25 cellular contexts compared by ENCODE assay signal in genomic region chr1:25517476-25518394, GRCh38. TPM values are rescaled to one million over a fixed set of nuclear protein-coding genes. Genes with fewer than 3 reads are reported as not detected.
DNase-seq lines count a peak whose midpoint lies in the region; ATAC-seq, FAIRE-seq and TF ChIP-seq lines count a peak whose summit lies in the region.
"Had no signal": no experiment of that assay in that cellular context is flagged by ENCODE, and none has a peak within 500 bp of the region (broad histone marks: within the 10 kb centered on the region; RNA-seq: fewer than 3 reads in every experiment).

No MANE protein-coding gene starts in this region.

- no TSS peak for BruUV-seq in PC-3 (replicated peaks; lab: Mats Ljungman, UMichigan)

- ATAC-seq in PC-3 (no peak), foreskin keratinocyte (no peak)
- ATAC-seq in CD8-positive, alpha-beta T cell, result no peak
- ATAC-seq: activated CD8-positive, alpha-beta T cell treated with anti-CD3 and anti-CD28 coated beads, Interleukin-2, amount 10 ng/mL, durations not matched to agents 7 days and 5 days; left ventricle myocardium superior; T-cell had no signal

- H3K9me3 ChIP-seq in H9 (ENCODE audit: control insufficient read depth, low read depth, low read length) (no peaks in the 10 kb centered on the region), H1 (ENCODE audit: insufficient read depth in 2 of 2, low read depth in 1 of 2, low read length in 1 of 2) (no peaks in the 10 kb centered on the region), PC-3 (ENCODE audit: low read length) (no peaks in the 10 kb centered on the region)
- no peaks in the 10 kb centered on the region for H3K9me3 ChIP-seq in CD8-positive, alpha-beta T cell (ENCODE audit: low read length)
- H3K9me3 ChIP-seq: esophagus squamous epithelium, uterus had no signal

- no peak overlapping the region for H2BK120ac ChIP-seq in H9 (ENCODE audit: low read depth, low read length, poor library complexity, severe bottlenecking)
- H2BK120ac ChIP-seq in H1 (replicated peaks; ENCODE audit: low read depth, low read length), result no peak overlapping the region
- H2BK120ac ChIP-seq in mesendoderm (ENCODE audit: low read depth, low read length), result no peak overlapping the region

- no CpG with 5 or more reads among the region's 33 CpGs for WGBS in H9 (ENCODE audit: extremely low coverage, insufficient read length, low lambda C conversion rate)
- WGBS in H1 (ENCODE audit: extremely low coverage in 1 of 2, insufficient coverage in 1 of 2, insufficient read length in 1 of 2, insufficient replicate concordance in 2 of 2, low coverage in 1 of 2, low lambda C conversion rate in 2 of 2, missing lambda C conversion rate in 1 of 2), 2 experiments, result 71% methylated on average over 33 of the region's 33 CpGs; no CpG with 5 or more reads in 1 of the 2 experiments
- no CpG with 5 or more reads among the region's 33 CpGs for WGBS in mesendoderm (ENCODE audit: extremely low coverage, insufficient coverage, low lambda C conversion rate)

- H3K56ac ChIP-seq in H9 (ENCODE audit: insufficient read length, low read depth, low read length) (no peak overlapping the region), H1 (replicated peaks; ENCODE audit: insufficient read length, low read depth, low read length) (no peak overlapping the region), mesendoderm (ENCODE audit: low read length) (peak overlapping the region; percentile 10)

- H3K4me3 ChIP-seq in H1 (ENCODE audit: extremely low read depth in 1 of 4, insufficient read depth in 2 of 4, low read depth in 3 of 4, low read length in 4 of 4) (no peak overlapping the region), mesendoderm (ENCODE audit: low read length) (no peak overlapping the region), PC-3 (ENCODE audit: low read length) (no peak overlapping the region)
- no peak overlapping the region for H3K4me3 ChIP-seq in CD8-positive, alpha-beta T cell (ENCODE audit: low read depth, low read length)
- H3K4me3 ChIP-seq: esophagus squamous epithelium, uterus had no signal

- peak; percentile 50 for TF ChIP-seq CTCF in H9 (conservative IDR thresholded peaks at IDR 0.05)
- peak; percentile 32 to 58 (median 58); a peak in 3 of 4 replicates for TF ChIP-seq CTCF in H1 (IDR thresholded peaks at IDR 0.05; ENCODE audit: control extremely low read depth in 1 of 3, insufficient read depth in 1 of 3, low read depth in 1 of 3, low read length in 3 of 3)
- no peak for TF ChIP-seq CTCF in PC-3 (conservative IDR thresholded peaks at IDR 0.05; ENCODE audit: low read depth, low read length)
- no peak for TF ChIP-seq CTCF in CD8-positive, alpha-beta T cell (IDR thresholded peaks at IDR 0.05)
- no peak for TF ChIP-seq CTCF in foreskin keratinocyte (conservative IDR thresholded peaks at IDR 0.05)

- peak; percentile 19 for FAIRE-seq in H1 (lab: Jason Lieb, UNC)
- FAIRE-seq: astrocyte, D721Med, frontal cortex, islet of Langerhans had no signal

- H3K27me3 Mint-ChIP-seq in H9 (ENCODE audit: low read depth), result peaks cover 4% of the 10 kb centered on the region
- H3K27me3 Mint-ChIP-seq in CD8-positive, alpha-beta T cell (ENCODE audit: low read depth), result no peaks in the 10 kb centered on the region
- H3K27me3 Mint-ChIP-seq: T-cell had no signal

- intact Hi-C loops in PC-3 (cut with micrococcal nuclease), result no loop called here
- intact Hi-C loops in CD8-positive, alpha-beta T cell (cut with DNase I, micrococcal nuclease), result no loop called here

- no peak overlapping the region for H3K4me3 Mint-ChIP-seq in H9
- H3K4me3 Mint-ChIP-seq in CD8-positive, alpha-beta T cell, result no peak overlapping the region
- H3K4me3 Mint-ChIP-seq: activated CD8-positive, alpha-beta T cell treated with anti-CD3 and anti-CD28 coated beads, Interleukin-2, amount 10 ng/mL, durations not matched to agents 7 days and 5 days; T-cell had no signal

- H2AK5ac ChIP-seq in H9 (ENCODE audit: insufficient read length, low read length), result no peak overlapping the region
- H2AK5ac ChIP-seq in H1 (ENCODE audit: low read depth, low read length), result no peak overlapping the region
- no peak overlapping the region for H2AK5ac ChIP-seq in mesendoderm (ENCODE audit: low read length)

- no peak overlapping the region for H3T11ph ChIP-seq in H9 (ENCODE audit: low read length)

- H3K4ac ChIP-seq in H9 (ENCODE audit: low read depth, low read length), result no peak overlapping the region
- H3K4ac ChIP-seq in H1 (replicated peaks; ENCODE audit: insufficient read length, low read depth, low read length), result no peak overlapping the region
- H3K4ac ChIP-seq in mesendoderm (ENCODE audit: low read depth, low read length), result no peak overlapping the region

- no peak for TF ChIP-seq POLR2A in H1 (IDR thresholded peaks at IDR 0.05; ENCODE audit: control extremely low read depth in 1 of 2, low read depth in 2 of 2, low read length in 2 of 2)

- H3K4me1 ChIP-seq in H9 (ENCODE audit: insufficient read depth, low read length) (peaks cover 5% of the 10 kb centered on the region; the same call in 1 of the 2 replicates), H1 (replicated peaks in 1 of 4; ENCODE audit: control insufficient read depth in 3 of 4, insufficient read depth in 4 of 4, low read length in 3 of 4) (peaks cover 4 to 8% (median 4%) of the 10 kb centered on the region in 4 experiments; a peak in 6 of 7 replicates), mesendoderm (ENCODE audit: control insufficient read depth, low read depth, low read length) (no peaks in the 10 kb centered on the region), PC-3 (ENCODE audit: insufficient read depth, low read length) (no peaks in the 10 kb centered on the region), foreskin keratinocyte (no peaks in the 10 kb centered on the region)
- peaks cover 5% of the 10 kb centered on the region for H3K4me1 ChIP-seq in CD8-positive, alpha-beta T cell (ENCODE audit: insufficient read depth, low read length)
- H3K4me1 ChIP-seq: esophagus squamous epithelium, uterus had no signal

- H3K36me3 ChIP-seq in H1 (ENCODE audit: control insufficient read depth in 2 of 4, insufficient read depth in 4 of 4, low read length in 3 of 4) (no peaks in the 10 kb centered on the region), mesendoderm (ENCODE audit: control insufficient read depth, insufficient read depth, low read length) (no peaks in the 10 kb centered on the region), PC-3 (ENCODE audit: low read depth, low read length) (no peaks in the 10 kb centered on the region)
- H3K36me3 ChIP-seq in CD8-positive, alpha-beta T cell (ENCODE audit: insufficient read depth, low read length), result no peaks in the 10 kb centered on the region
- H3K36me3 ChIP-seq: esophagus squamous epithelium, uterus had no signal

- H4K5ac ChIP-seq in H9 (ENCODE audit: insufficient read length, low read depth, low read length) (no peak overlapping the region), H1 (ENCODE audit: insufficient read length, low read depth, low read length) (peak overlapping the region; percentile 48), mesendoderm (ENCODE audit: low read length) (no peak overlapping the region)

- no peaks in the 10 kb centered on the region for H3K79me2 ChIP-seq in H9 (ENCODE audit: insufficient read depth, low read length)
- H3K79me2 ChIP-seq in H1 (ENCODE audit: control insufficient read depth in 1 of 2, insufficient read depth in 2 of 2, low read length in 2 of 2), result no peaks in the 10 kb centered on the region
- no peaks in the 10 kb centered on the region for H3K79me2 ChIP-seq in mesendoderm (ENCODE audit: control insufficient read depth, insufficient read depth, low read length)
- no peaks in the 10 kb centered on the region for H3K79me2 ChIP-seq in PC-3 (ENCODE audit: low read length)

- H3K27ac ChIP-seq in H9 (ENCODE audit: insufficient read length, low read depth, low read length) (no peak overlapping the region), H1 (ENCODE audit: low read depth, low read length) (no peak overlapping the region), mesendoderm (ENCODE audit: low read depth, low read length) (no peak overlapping the region), PC-3 (ENCODE audit: low read length) (no peak overlapping the region), foreskin keratinocyte (no peak overlapping the region)
- no peak overlapping the region for H3K27ac ChIP-seq in CD8-positive, alpha-beta T cell (ENCODE audit: low read depth, low read length)
- H3K27ac ChIP-seq: esophagus squamous epithelium, uterus had no signal

- no peak overlapping the region for H4K8ac ChIP-seq in H9 (replicated peaks; ENCODE audit: insufficient read length, low read depth, low read length)
- H4K8ac ChIP-seq in H1 (ENCODE audit: extremely low read depth, insufficient read depth, low read length), result peak overlapping the region; percentile 74; the same call in 1 of the 2 replicates
- H4K8ac ChIP-seq in mesendoderm (ENCODE audit: low read depth, low read length), result no peak overlapping the region

- H2BK20ac ChIP-seq in H9 (ENCODE audit: low read depth, low read length, poor library complexity, severe bottlenecking) (no peak overlapping the region), H1 (ENCODE audit: low read length) (peak overlapping the region; percentile 28; the same call in 1 of the 2 replicates)

- no peak for TF ChIP-seq RAD21 in H1 (IDR thresholded peaks at IDR 0.05 in 1 of 2, conservative IDR thresholded peaks at IDR 0.05 in 1 of 2; ENCODE audit: low read depth in 2 of 2, low read length in 2 of 2)

- no peak overlapping the region for H2BK12ac ChIP-seq in H9 (ENCODE audit: insufficient read length, low read depth, low read length)
- H2BK12ac ChIP-seq in H1 (ENCODE audit: low read depth, low read length), result peak overlapping the region; percentile 62; the same call in 1 of the 2 replicates

- H3K27me3 ChIP-seq in H9 (ENCODE audit: insufficient read depth, low read length) (no peaks in the 10 kb centered on the region; the same call in 1 of the 2 replicates), H1 (replicated peaks in 1 of 4; ENCODE audit: control insufficient read depth in 3 of 4, extremely low read depth in 1 of 4, insufficient read depth in 3 of 4, low read length in 3 of 4) (no peaks in the 10 kb centered on the region), mesendoderm (ENCODE audit: insufficient read depth, low read length, poor library complexity) (no peaks in the 10 kb centered on the region), PC-3 (ENCODE audit: low read length) (no peaks in the 10 kb centered on the region), foreskin keratinocyte (peaks cover 4% of the 10 kb centered on the region)
- no peaks in the 10 kb centered on the region for H3K27me3 ChIP-seq in CD8-positive, alpha-beta T cell (ENCODE audit: insufficient read depth, low read length)
- H3K27me3 ChIP-seq: esophagus squamous epithelium, uterus had no signal

- H4K91ac ChIP-seq in H9 (ENCODE audit: insufficient read length, low read depth, low read length) (no peak overlapping the region), H1 (replicated peaks; ENCODE audit: insufficient read length, low read length) (peak overlapping the region; percentile 31)

- H3K9ac ChIP-seq in H9 (ENCODE audit: extremely low read depth, insufficient read length, low read length) (no peak overlapping the region), H1 (replicated peaks in 1 of 4; ENCODE audit: extremely low read depth in 1 of 4, low read depth in 3 of 4, low read length in 3 of 4) (no peak overlapping the region), mesendoderm (ENCODE audit: low read length) (no peak overlapping the region), PC-3 (ENCODE audit: low read length) (no peak overlapping the region)

- peaks cover 2 to 4% of the 10 kb centered on the region in 2 experiments; a peak in 4 of 5 replicates for H3K9me3 Mint-ChIP-seq in H9
- H3K9me3 Mint-ChIP-seq in CD8-positive, alpha-beta T cell, result no peaks in the 10 kb centered on the region
- H3K9me3 Mint-ChIP-seq: activated T-helper 2 cell treated with anti-CD3 and anti-CD28 coated beads, Interferon-gamma antibody, Interleukin-2, Interleukin-4, amounts not matched to agents 10 μg/mL and 5 μg/mL and 100 μg/mL, durations not matched to agents 14 hours and 24 hours and 36 hours; T-cell had no signal

- no peak overlapping the region for H2BK15ac ChIP-seq in H9 (ENCODE audit: low read depth, low read length)
- peak overlapping the region; percentile 65; the same call in 1 of the 2 replicates for H2BK15ac ChIP-seq in H1 (ENCODE audit: low read length)
- H2BK15ac ChIP-seq in mesendoderm (replicated peaks; ENCODE audit: low read depth), result no peak overlapping the region

- no peak overlapping the region for H3K23ac ChIP-seq in H9 (ENCODE audit: insufficient read length, low read depth, low read length)
- no peak overlapping the region for H3K23ac ChIP-seq in H1 (ENCODE audit: insufficient read length)
- H3K23ac ChIP-seq in mesendoderm (ENCODE audit: low read length), result no peak overlapping the region

- no peaks in the 10 kb centered on the region; a peak in 2 of 7 replicates for H3K36me3 Mint-ChIP-seq in H9 (ENCODE audit: insufficient read depth in 1 of 3, low read depth in 3 of 3)
- no peaks in the 10 kb centered on the region for H3K36me3 Mint-ChIP-seq in CD8-positive, alpha-beta T cell
- H3K36me3 Mint-ChIP-seq: T-cell had no signal

- H3K4me2 ChIP-seq in H9 (ENCODE audit: insufficient read depth, insufficient read length, low read length) (no peak overlapping the region), H1 (ENCODE audit: insufficient read depth in 1 of 2, low read depth in 2 of 2, low read length in 2 of 2) (peak overlapping the region; percentile 4 to 12; a peak in 1 of 4 replicates), mesendoderm (ENCODE audit: low read length) (no peak overlapping the region), PC-3 (ENCODE audit: low read length) (no peak overlapping the region)

- H3K27ac Mint-ChIP-seq in H9, result peak overlapping the region in 2 of 3 experiments; percentile 52 to 61; a peak in 3 of 7 replicates
- no peak overlapping the region for H3K27ac Mint-ChIP-seq in CD8-positive, alpha-beta T cell
- H3K27ac Mint-ChIP-seq: activated CD8-positive, alpha-beta T cell treated with anti-CD3 and anti-CD28 coated beads, Interleukin-2, amount 10 ng/mL, durations not matched to agents 7 days and 5 days; activated T-helper 2 cell treated with anti-CD3 and anti-CD28 coated beads, Interferon-gamma antibody, Interleukin-2, Interleukin-4, amounts not matched to agents 10 μg/mL and 5 μg/mL and 100 μg/mL, durations not matched to agents 14 hours and 24 hours and 36 hours; T-cell had no signal

- H3K9me2 ChIP-seq in PC-3 (replicated peaks; ENCODE audit: low read length), result no peaks in the 10 kb centered on the region

- H2BK5ac ChIP-seq in H9 (ENCODE audit: insufficient read length, low read length) (no peak overlapping the region), H1 (ENCODE audit: low read depth, low read length) (peak overlapping the region; percentile 40; the same call in 1 of the 2 replicates), mesendoderm (ENCODE audit: low read length) (no peak overlapping the region)

- no peaks in the 10 kb centered on the region for H3K23me2 ChIP-seq in H9 (ENCODE audit: insufficient read length, low read depth, low read length, poor library complexity, severe bottlenecking)
- no peaks in the 10 kb centered on the region for H3K23me2 ChIP-seq in H1 (ENCODE audit: low read depth, low read length)

- H4K20me1 ChIP-seq in H9 (ENCODE audit: control insufficient read depth, insufficient read depth, insufficient read length) (no peaks in the 10 kb centered on the region), H1 (replicated peaks in 1 of 2; ENCODE audit: control insufficient read depth in 1 of 2, insufficient read depth in 2 of 2, low read length in 2 of 2) (no peaks in the 10 kb centered on the region), PC-3 (ENCODE audit: low read length) (no peaks in the 10 kb centered on the region)

- H3K18ac ChIP-seq in H9 (ENCODE audit: insufficient read length, low read depth, low read length), result peak overlapping the region; percentile 33
- H3K18ac ChIP-seq in H1 (ENCODE audit: extremely low read depth, low read length), result peak overlapping the region; percentile 38
- no peak overlapping the region for H3K18ac ChIP-seq in mesendoderm (ENCODE audit: low read length)

- no peak for TF ChIP-seq EP300 in H1 (IDR thresholded peaks at IDR 0.05; ENCODE audit: borderline replicate concordance in 1 of 2, low read depth in 2 of 2, low read length in 2 of 2)

- no peak overlapping the region for H2AFZ ChIP-seq in H9 (ENCODE audit: low read length)
- H2AFZ ChIP-seq in H1 (ENCODE audit: low read length), result peak overlapping the region; percentile 37; the same call in 1 of the 2 replicates
- no peak overlapping the region for H2AFZ ChIP-seq in PC-3 (ENCODE audit: low read length)

- DNase-seq in ELF-1 (ENCODE audit: low read depth, low spot score) (peak; percentile 80), H9 (peak; percentile 90), H1 (ENCODE audit: low read depth in 1 of 2, low spot score in 2 of 2) (peak in 1 of 2 experiments; percentile 74), mesendoderm (peak; percentile 80), PC-3 (no peak), foreskin keratinocyte (no peak)
- DNase-seq in CD8-positive, alpha-beta T cell, result no peak
- DNase-seq: activated CD4-positive, alpha-beta T cell treated with anti-CD3 and anti-CD28 coated beads for 1 hour; activated CD8-positive, alpha-beta T cell treated with anti-CD3 and anti-CD28 coated beads, Interleukin-2, amount 10 ng/mL, durations not matched to agents 7 days and 5 days; cortex of kidney; esophagus squamous epithelium; GOT3; left ventricle myocardium superior; NCI-H1417 treated with DMSO at 0.1 percent for 48 hours; NCI-H2107; NCI-H510A treated with DMSO at 0.1 percent for 48 hours; RPMI8226; stimulated activated naive CD4-positive, alpha-beta T cell treated with Interleukin-2 at 50 U/mL for 16 hours; T-cell; uterus had no signal

- no peaks in the 10 kb centered on the region for H3F3A ChIP-seq in PC-3 (ENCODE audit: low read length, unreplicated experiment)

- H3K79me1 ChIP-seq in H9 (ENCODE audit: insufficient read depth, low read depth, low read length, poor library complexity, severe bottlenecking) (no peaks in the 10 kb centered on the region), H1 (ENCODE audit: low read depth, low read length) (no peaks in the 10 kb centered on the region), mesendoderm (ENCODE audit: low read length) (no peaks in the 10 kb centered on the region)

- H3K14ac ChIP-seq in H9 (ENCODE audit: insufficient read depth, low read length) (peak overlapping the region; percentile 11; the same call in 1 of the 2 replicates), H1 (ENCODE audit: insufficient read length) (no peak overlapping the region)

- POLR2A ChIA-PET in H1 (lab: Charles Lee; ENCODE audit: partially characterized antibody), result interaction anchor here (1.7 to 2.2 kb wide), 2 partner anchors 13 to 14 kb away, joined by 4 to 16 read pairs; no protein-coding TSS in a partner anchor
- POLR2A ChIA-PET in PC-3 (lab: Charles Lee; ENCODE audit: unreplicated experiment), result no interaction called here
- POLR2A ChIA-PET in CD8-positive, alpha-beta T cell (lab: Charles Lee), result no interaction called here

- H3K4me1 Mint-ChIP-seq in H9, result peaks cover 17 to 19% of the 10 kb centered on the region in 2 experiments
- peaks cover 8% of the 10 kb centered on the region for H3K4me1 Mint-ChIP-seq in CD8-positive, alpha-beta T cell (ENCODE audit: low read depth)

- CTCF ChIA-PET in H1 (lab: Charles Lee; ENCODE audit: partially characterized antibody), result interaction anchor here (0.6 to 15.3 kb wide), 15 partner anchors 11 to 293 kb away, joined by 3 to 240 read pairs (median 4); partner anchors contain the start of gene SYF2
- CTCF ChIA-PET in PC-3 (lab: Charles Lee), result no interaction called here
- CTCF ChIA-PET in CD8-positive, alpha-beta T cell (lab: Charles Lee), result interaction anchor here (1.1 to 13.6 kb wide), 4 partner anchors 14 to 292 kb away, joined by 3 to 238 read pairs (median 22); no protein-coding TSS in a partner anchor

RNA-seq across cellular contexts. Expression of gene LDLRAP1, which starts 25.7 kb away (rescaled TPM):
- total RNA-seq in H9 (2021) (15.7 and 18.9 TPM in 2 replicates), PC-3 (2014; rRNA removed) (26.5 and 31.6 TPM in 2 replicates), foreskin keratinocyte (21.5 and 23.3 TPM in 2 replicates)
- 12.8 and 14.0 TPM in 2 replicates for total RNA-seq in H1 (2021; fragmentation: NEBNext Ultra II Directional; extraction: Animal tissue kit (Norgen Biotek cat#: 25700))
- polyA plus RNA-seq in H1 (2011; rRNA removed) (13.2 and 16.3 TPM in 2 replicates), foreskin keratinocyte (18.7 and 18.8 TPM in 2 replicates)
- 10.4 TPM for polyA plus RNA-seq in H1 (2011; cell fraction: cytosol; rRNA removed)
- polyA plus RNA-seq in H1 (2011; cell fraction: nucleus; rRNA removed), result 16.7 TPM
- polyA plus RNA-seq in H1 (2012, experiment 1 of 2), result 9.3 to 13.5 TPM (median 11.9 TPM) in 4 replicates
- 13.0 TPM for polyA plus RNA-seq in H1 (2012, experiment 2 of 2)
- 9.4 TPM for polyA plus RNA-seq in H1 (2013, experiment 1 of 2)
- polyA plus RNA-seq in H1 (2013, experiment 2 of 2), result 9.6 TPM
- 9.7 and 11.7 TPM in 2 replicates for polyA minus RNA-seq in H1 (2011; rRNA and poly(A)+ RNA removed)
- 8.3 TPM for polyA minus RNA-seq in H1 (2011; cell fraction: cytosol; rRNA and poly(A)+ RNA removed)
- polyA minus RNA-seq in H1 (2011; cell fraction: nucleus; rRNA and poly(A)+ RNA removed), result 9.7 TPM
- 11.7 TPM for polyA plus RNA-seq in mesendoderm (2013, experiment 1 of 2)
- 11.7 TPM for polyA plus RNA-seq in mesendoderm (2013, experiment 2 of 2)
- total RNA-seq in CD8-positive, alpha-beta T cell, result 10 to 100 TPM; 46.1 to 49.5 TPM

Comparison
In these comparisons a context has a peak if more than half of its experiments do, and no peak if none do; other contexts are left out.
1. DNase-seq: peak in ELF-1 (single experiment), H9 (single experiment) and mesendoderm (single experiment); none in PC-3 (single experiment), CD8-positive, alpha-beta T cell (0 of 7) and foreskin keratinocyte (0 of 2).
2. H3K4me2 ChIP-seq: peak in H1 (2 of 2); none in H9 (single experiment), mesendoderm (single experiment) and PC-3 (single experiment).
3. CTCF ChIP-seq: peak in H9 (single experiment) and H1 (3 of 3); none in PC-3 (single experiment), CD8-positive, alpha-beta T cell (single experiment) and foreskin keratinocyte (single experiment).